ENCODE assay signal across 10 cellular contexts in the genomic region with DNA sequence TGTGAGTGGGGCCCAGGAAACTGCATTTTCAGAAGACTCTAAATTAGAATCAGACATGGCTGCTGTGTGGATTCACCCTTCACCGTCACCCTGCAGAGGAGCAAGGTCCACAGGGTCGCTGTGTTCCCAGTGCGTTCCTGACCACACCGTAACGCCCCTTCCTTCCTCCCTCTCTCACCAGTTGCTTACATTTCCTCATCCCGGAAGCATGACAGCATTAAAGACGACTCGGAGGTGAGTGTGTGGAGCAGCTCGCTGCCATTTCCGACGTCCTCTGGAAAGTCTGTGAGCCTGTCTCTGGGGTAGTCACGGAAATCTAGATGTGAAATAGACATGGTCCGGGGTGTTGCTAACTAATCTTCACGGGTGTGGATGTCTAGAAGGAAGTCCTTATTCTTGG. TPM values are rescaled to one million over a fixed set of nuclear protein-coding genes. Genes with fewer than 3 reads are reported as not detected.
A peak's percentile ranks its signal among the peaks of the same experiment; 100 is the strongest.
DNase-seq lines count a peak whose midpoint lies in the region; ATAC-seq and TF ChIP-seq lines count a peak whose summit lies in the region.
"Had no signal": no experiment of that assay in that cellular context is flagged by ENCODE, and none has a peak within 500 bp of the region (broad histone marks: within the 10 kb centered on the region; RNA-seq: fewer than 3 reads in every experiment).

No MANE protein-coding gene starts in this region.

- intact Hi-C loops in activated CD8-positive, alpha-beta T cell treated with anti-CD3 and anti-CD28 coated beads for 36 hours (cut with micrococcal nuclease) = no loop called here
- intact Hi-C loops in sigmoid colon (cut with DNase I) = no loop called here
- intact Hi-C loops in MCF 10A (cut with micrococcal nuclease) = no loop called here

- no peaks in the 10 kb centered on the region for H3K27me3 ChIP-seq in sigmoid colon

- peaks cover 4% of the 10 kb centered on the region for H3K36me3 Mint-ChIP-seq in activated CD8-positive, alpha-beta T cell treated with anti-CD3 and anti-CD28 coated beads for 36 hours (ENCODE audit: low read depth)
- H3K36me3 Mint-ChIP-seq in effector memory CD8-positive, alpha-beta T cell (ENCODE audit: insufficient read depth) = peaks cover 10% of the 10 kb centered on the region
- peaks cover 18% of the 10 kb centered on the region for H3K36me3 Mint-ChIP-seq in MCF 10A (ENCODE audit: insufficient read depth, unreplicated experiment)

- H3K4me1 ChIP-seq in sigmoid colon = no peaks in the 10 kb centered on the region

- ATAC-seq in activated CD8-positive, alpha-beta T cell treated with anti-CD3 and anti-CD28 coated beads for 36 hours = peak; percentile 70
- peak; percentile 85 for ATAC-seq in effector memory CD8-positive, alpha-beta T cell (replicated peaks)

- H3K4me3 ChIP-seq in NB4 (ENCODE audit: low read depth, low read length) (peak overlapping the region; percentile 21), sigmoid colon (no peak overlapping the region)

- H3K9me3 Mint-ChIP-seq in activated CD8-positive, alpha-beta T cell treated with anti-CD3 and anti-CD28 coated beads for 36 hours = no peaks in the 10 kb centered on the region
- no peaks in the 10 kb centered on the region for H3K9me3 Mint-ChIP-seq in effector memory CD8-positive, alpha-beta T cell
- no peaks in the 10 kb centered on the region for H3K9me3 Mint-ChIP-seq in MCF 10A (ENCODE audit: unreplicated experiment)
- H3K9me3 Mint-ChIP-seq: neural crest cell had no signal

- no peak overlapping the region for H3K4me3 Mint-ChIP-seq in activated CD8-positive, alpha-beta T cell treated with anti-CD3 and anti-CD28 coated beads for 36 hours
- no peak overlapping the region for H3K4me3 Mint-ChIP-seq in effector memory CD8-positive, alpha-beta T cell
- no peak overlapping the region for H3K4me3 Mint-ChIP-seq in MCF 10A (ENCODE audit: unreplicated experiment)
- H3K4me3 Mint-ChIP-seq: neural crest cell had no signal

- no peaks in the 10 kb centered on the region for H3K27me3 Mint-ChIP-seq in activated CD8-positive, alpha-beta T cell treated with anti-CD3 and anti-CD28 coated beads for 36 hours
- no peaks in the 10 kb centered on the region for H3K27me3 Mint-ChIP-seq in effector memory CD8-positive, alpha-beta T cell
- H3K27me3 Mint-ChIP-seq in MCF 10A (ENCODE audit: insufficient read depth, unreplicated experiment) = no peaks in the 10 kb centered on the region

- no peak for TF ChIP-seq EP300 in sigmoid colon (IDR thresholded peaks at IDR 0.05)

- TF ChIP-seq POLR2A in NB4 (IDR thresholded peaks at IDR 0.05; ENCODE audit: extremely low read depth, insufficient read length) (no peak), sigmoid colon (IDR thresholded peaks at IDR 0.05) (no peak)

- POLR2A ChIA-PET in activated CD8-positive, alpha-beta T cell treated with anti-CD3 and anti-CD28 coated beads for 36 hours (lab: Charles Lee) = interaction anchor here (0.7 kb wide), 1 partner anchor 23 kb away, joined by 3 read pairs; no protein-coding TSS in a partner anchor
- POLR2A ChIA-PET in MCF 10A (lab: Yijun Ruan, JAX) = no interaction called here

- H3K27ac Mint-ChIP-seq in activated CD8-positive, alpha-beta T cell treated with anti-CD3 and anti-CD28 coated beads for 36 hours = no peak overlapping the region
- H3K27ac Mint-ChIP-seq in effector memory CD8-positive, alpha-beta T cell = no peak overlapping the region
- H3K27ac Mint-ChIP-seq in MCF 10A (ENCODE audit: low read depth, unreplicated experiment) = no peak overlapping the region

- H3K27ac ChIP-seq in substantia nigra (ENCODE audit: low read depth, low read length, poor library complexity, severe bottlenecking) = no peak overlapping the region
- no peak overlapping the region for H3K27ac ChIP-seq in sigmoid colon

- peaks cover 18% of the 10 kb centered on the region for H3K4me1 Mint-ChIP-seq in activated CD8-positive, alpha-beta T cell treated with anti-CD3 and anti-CD28 coated beads for 36 hours (ENCODE audit: low read depth)
- H3K4me1 Mint-ChIP-seq in effector memory CD8-positive, alpha-beta T cell (ENCODE audit: low read depth in 2 of 2) = peaks cover 0 to 7% of the 10 kb centered on the region in 2 donors
- no peaks in the 10 kb centered on the region for H3K4me1 Mint-ChIP-seq in MCF 10A (ENCODE audit: insufficient read depth, unreplicated experiment)
- H3K4me1 Mint-ChIP-seq: neural crest cell had no signal

- peak; percentile 90 for DNase-seq in NB4 (ENCODE audit: low read depth)
- DNase-seq in activated CD8-positive, alpha-beta T cell treated with anti-CD3 and anti-CD28 coated beads for 36 hours = peak; percentile 78
- peak; percentile 49 to 64 (median 63) for DNase-seq in effector memory CD8-positive, alpha-beta T cell
- peak; percentile 17 to 29 for DNase-seq in stimulated activated CD8-positive, alpha-beta memory T cell treated with anti-CD3 and anti-CD28 coated beads, Interleukin-7, amount 100 ng/mL, for 4 hours (ENCODE audit: low read depth in 2 of 2)
- DNase-seq in substantia nigra (lab: John Stamatoyannopoulos, UW) = no peak
- no peak for DNase-seq in sigmoid colon
- DNase-seq in MCF 10A (ENCODE audit: unreplicated experiment) = no peak
- DNase-seq: NCI-H1694, SHP77 treated with DMSO at 0.1 percent for 48 hours had no signal

- H3K36me3 ChIP-seq in sigmoid colon = no peaks in the 10 kb centered on the region

- TF ChIP-seq CTCF in NB4 (IDR thresholded peaks at IDR 0.05; ENCODE audit: low read depth, low read length) (no peak), sigmoid colon (IDR thresholded peaks at IDR 0.05) (no peak), MCF 10A (IDR thresholded peaks at IDR 0.05; ENCODE audit: unreplicated experiment) (no peak)
- TF ChIP-seq CTCF in activated CD8-positive, alpha-beta T cell treated with anti-CD3 and anti-CD28 coated beads for 36 hours (IDR thresholded peaks at IDR 0.05) = no peak

- 48 to 83% methylated on average over 14 of the region's 14 CpGs for WGBS in sigmoid colon, 2 donors

- BruUV-seq in MCF 10A (replicated peaks; lab: Mats Ljungman, UMichigan) = no TSS peak

- no peaks in the 10 kb centered on the region for H3K9me3 ChIP-seq in sigmoid colon

- CTCF ChIA-PET in activated CD8-positive, alpha-beta T cell treated with anti-CD3 and anti-CD28 coated beads for 36 hours (lab: Charles Lee) = interaction anchor here (1.0 to 4.5 kb wide), 4 partner anchors 9 to 233 kb away, joined by 3 to 54 read pairs (median 5); no protein-coding TSS in a partner anchor
- CTCF ChIA-PET in MCF 10A (lab: Yijun Ruan, JAX) = interaction anchor here (3.6 kb wide), 1 partner anchor 25 kb away, joined by 25 read pairs; no protein-coding TSS in a partner anchor

RNA-seq across cellular contexts. Expression of a gene that starts 45.9 kb away (rescaled TPM):
- total RNA-seq in activated CD8-positive, alpha-beta T cell treated with anti-CD3 and anti-CD28 coated beads for 36 hours = 10 to 100 TPM; 64.7 to 71.7 TPM
- total RNA-seq in sigmoid colon (10 to 100 TPM; 33.8 to 49.5 (median 39.6) TPM), MCF 10A (2022) (75.9 and 88.8 TPM in 2 replicates)
- polyA plus RNA-seq in sigmoid colon = 10 to 100 TPM; 28.4 to 58.0 (median 56.5) TPM

Comparison
In these comparisons a context has a peak if more than half of its experiments do, and no peak if none do; other contexts are left out.
1. DNase-seq: peak in NB4 (single experiment), activated CD8-positive, alpha-beta T cell treated with anti-CD3 and anti-CD28 coated beads for 36 hours (single experiment), effector memory CD8-positive, alpha-beta T cell (3 of 3) and stimulated activated CD8-positive, alpha-beta memory T cell treated with anti-CD3 and anti-CD28 coated beads, Interleukin-7, amount 100 ng/mL, for 4 hours (2 of 2); none in substantia nigra (0 of 49), sigmoid colon (single experiment) and MCF 10A (single experiment).